1 cellular context compared by ENCODE assay signal in genomic region chr10:89478739-89479116, GRCh38.
TF ChIP-seq lines count a peak whose summit lies in the region.

No MANE protein-coding gene starts in this region.

TF ChIP-seq in SK-N-SH treated with all-trans-retinoic acid at 6 μM for 48 hours, 23 proteins besides CTCF, POLR2A, EP300 and RAD21 (continued from another document):
- TF ChIP-seq CSRNP3 (CRISPR knock-in tag; IDR thresholded peaks at IDR 0.05), result no peak
- TF ChIP-seq ISL1 (CRISPR knock-in tag; IDR thresholded peaks at IDR 0.05), result no peak
- no peak for TF ChIP-seq TOX (CRISPR knock-in tag; IDR thresholded peaks at IDR 0.05; ENCODE audit: borderline replicate concordance)
- TF ChIP-seq ARNTL (CRISPR knock-in tag; IDR thresholded peaks at IDR 0.05; ENCODE audit: borderline replicate concordance, low read depth), result no peak
TF ChIP-seq in SK-N-SH treated with all-trans-retinoic acid at 6 μM for 48 hours: peak in this region for 0.
